In the genomic region with DNA sequence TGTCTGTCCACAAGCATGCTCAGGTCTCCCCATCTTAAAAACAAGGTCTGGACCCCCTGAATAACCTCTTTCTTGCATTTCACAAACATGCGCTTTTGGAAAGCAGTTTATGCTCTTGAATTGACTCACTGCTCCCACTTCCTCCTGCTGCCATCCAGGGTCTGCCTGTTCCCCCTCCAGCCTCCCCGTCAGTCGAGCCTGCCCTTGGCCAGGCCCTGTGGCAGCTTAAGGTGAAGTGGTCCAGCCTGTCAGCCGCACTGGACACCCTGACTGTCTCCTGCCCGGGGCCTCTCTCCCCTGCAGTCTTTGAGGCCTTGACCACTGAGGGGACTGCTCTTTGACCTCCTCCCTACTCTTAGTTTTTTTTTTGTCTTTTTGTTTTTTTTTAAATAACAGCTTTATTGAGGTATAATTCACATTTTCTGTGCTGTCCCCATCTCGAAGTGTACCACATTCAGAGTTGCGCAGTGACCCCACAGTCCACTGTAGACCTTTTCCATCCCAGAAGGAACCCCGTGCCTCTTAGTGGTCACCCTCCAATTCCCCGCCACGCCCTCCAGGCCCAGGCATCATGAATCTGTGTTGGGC, we compare ENCODE assay signal across 16 cellular contexts. TPM values are rescaled to one million over a fixed set of nuclear protein-coding genes. Genes with fewer than 3 reads are reported as not detected.
DNase-seq lines count a peak whose midpoint lies in the region; ATAC-seq and TF ChIP-seq lines count a peak whose summit lies in the region.
"Had no signal": no experiment of that assay in that cellular context is flagged by ENCODE, and none has a peak within 500 bp of the region (broad histone marks: within the 10 kb centered on the region; RNA-seq: fewer than 3 reads in every experiment).

No MANE protein-coding gene starts in this region.

- DNase-seq in GM10248 (ENCODE audit: extremely low spot score) (peak; percentile 37), trophoblast cell (no peak), foreskin melanocyte (no peak), Right ventricle myocardium inferior (ENCODE audit: missing footprints) (no peak)
- DNase-seq in activated CD8-positive, alpha-beta T cell treated with anti-CD3 and anti-CD28 coated beads, Interleukin-2, amount 10 ng/mL, durations not matched to agents 7 days and 5 days, result no peak
- DNase-seq: activated CD4-positive, alpha-beta T cell treated with anti-CD3 and anti-CD28 coated beads, Interleukin-2, amount 50 U/mL, for 48 hours; activated effector memory CD4-positive, alpha-beta T cell treated with anti-CD3 and anti-CD28 coated beads, Interleukin-2, amount 50 U/mL, for 16 hours; C1 segment of cervical spinal cord; glutamatergic neuron; NCI-H446 treated with DMSO at 0.1 percent for 48 hours; nucleus accumbens; right lobe of liver had no signal

- H2BK120ac ChIP-seq in trophoblast cell (ENCODE audit: insufficient read depth, low read length, poor library complexity), result no peak overlapping the region

- POLR2A ChIA-PET in GM10248 (lab: Yijun Ruan, JAX), result interaction anchor here (1.9 kb wide), 1 partner anchor 121 kb away, joined by 6 read pairs; a partner anchor contains a TSS
- POLR2A ChIA-PET in activated CD8-positive, alpha-beta T cell treated with anti-CD3 and anti-CD28 coated beads, Interleukin-2, amount 10 ng/mL, durations not matched to agents 7 days and 5 days (lab: Charles Lee), result no interaction called here

- no peak overlapping the region for H3K4me3 Mint-ChIP-seq in activated CD8-positive, alpha-beta T cell treated with anti-CD3 and anti-CD28 coated beads, Interleukin-2, amount 10 ng/mL, durations not matched to agents 7 days and 5 days

- no peak for TF ChIP-seq CTCF in GM10248 (IDR thresholded peaks at IDR 0.05; ENCODE audit: control extremely low read depth, extremely low read depth, low read depth, missing control alignments)

- no peaks in the 10 kb centered on the region for H3K4me1 ChIP-seq in trophoblast cell (ENCODE audit: control insufficient read depth in 1 of 2, insufficient read depth in 2 of 2, low read length in 2 of 2)

- H3K27me3 ChIP-seq in trophoblast cell (ENCODE audit: insufficient read depth, low read length), result no peaks in the 10 kb centered on the region
- H3K27me3 ChIP-seq: esophagus muscularis mucosa, right lobe of liver had no signal

- no peak overlapping the region for H3K4me3 ChIP-seq in trophoblast cell (ENCODE audit: low read depth, low read length)
- H3K4me3 ChIP-seq: esophagus muscularis mucosa, right lobe of liver had no signal

- H2AFZ ChIP-seq in trophoblast cell (ENCODE audit: insufficient read depth, low read length, poor library complexity), result peak overlapping the region; percentile 23

- no peaks in the 10 kb centered on the region for H3K27me3 Mint-ChIP-seq in activated CD8-positive, alpha-beta T cell treated with anti-CD3 and anti-CD28 coated beads, Interleukin-2, amount 10 ng/mL, durations not matched to agents 7 days and 5 days (ENCODE audit: low read depth)

- intact Hi-C loops in Right ventricle myocardium inferior (cut with DNase I), result no loop called here

- H3K79me1 ChIP-seq in trophoblast cell (ENCODE audit: low read length), result no peaks in the 10 kb centered on the region

- H4K12ac ChIP-seq in trophoblast cell (ENCODE audit: low read depth, low read length), result no peak overlapping the region

- no peak overlapping the region for H3K27ac ChIP-seq in trophoblast cell (ENCODE audit: low read depth, low read length)
- H3K27ac ChIP-seq: esophagus muscularis mucosa, KMS-11, right lobe of liver had no signal

- H3K36me3 Mint-ChIP-seq in activated CD8-positive, alpha-beta T cell treated with anti-CD3 and anti-CD28 coated beads, Interleukin-2, amount 10 ng/mL, durations not matched to agents 7 days and 5 days (ENCODE audit: low read depth), result peaks cover 21% of the 10 kb centered on the region

- WGBS in trophoblast cell (ENCODE audit: extremely low coverage, insufficient coverage, insufficient read length), result no CpG with 5 or more reads among the region's 10 CpGs

- H3K9me3 Mint-ChIP-seq in activated CD8-positive, alpha-beta T cell treated with anti-CD3 and anti-CD28 coated beads, Interleukin-2, amount 10 ng/mL, durations not matched to agents 7 days and 5 days (ENCODE audit: insufficient read depth), result peaks cover 22% of the 10 kb centered on the region

- H3K27ac Mint-ChIP-seq in activated CD8-positive, alpha-beta T cell treated with anti-CD3 and anti-CD28 coated beads, Interleukin-2, amount 10 ng/mL, durations not matched to agents 7 days and 5 days, result peak overlapping the region; percentile 9

- H3K36me3 ChIP-seq in trophoblast cell (ENCODE audit: control insufficient read depth in 1 of 2, insufficient read depth in 2 of 2, low read length in 2 of 2), result peaks cover 0 to 2% of the 10 kb centered on the region in 2 experiments
- H3K36me3 ChIP-seq: right lobe of liver had no signal

- no peak overlapping the region for H2BK12ac ChIP-seq in trophoblast cell (ENCODE audit: low read length)

- CTCF ChIA-PET in GM10248 (lab: Yijun Ruan, JAX), result interaction anchor here (1.0 to 1.2 kb wide), 2 partner anchors 52 to 124 kb away, joined by 3 read pairs; no protein-coding TSS in a partner anchor
- CTCF ChIA-PET in activated CD8-positive, alpha-beta T cell treated with anti-CD3 and anti-CD28 coated beads, Interleukin-2, amount 10 ng/mL, durations not matched to agents 7 days and 5 days (lab: Charles Lee), result no interaction called here

- H3K23ac ChIP-seq in trophoblast cell (ENCODE audit: low read length), result no peak overlapping the region

- no peak overlapping the region for H3K14ac ChIP-seq in trophoblast cell (ENCODE audit: low read length)

- H2BK5ac ChIP-seq in trophoblast cell (ENCODE audit: low read depth, low read length, poor library complexity), result no peak overlapping the region

- H3K4me1 Mint-ChIP-seq in activated CD8-positive, alpha-beta T cell treated with anti-CD3 and anti-CD28 coated beads, Interleukin-2, amount 10 ng/mL, durations not matched to agents 7 days and 5 days (ENCODE audit: low read depth), result peaks cover 23% of the 10 kb centered on the region

- no peak overlapping the region for H3K4ac ChIP-seq in trophoblast cell (ENCODE audit: low read depth, low read length)

- no peak overlapping the region for H3K9ac ChIP-seq in trophoblast cell (ENCODE audit: low read length)
- H3K9ac ChIP-seq: KMS-11 had no signal

- H2AK5ac ChIP-seq in trophoblast cell (ENCODE audit: low read length), result no peak overlapping the region

- no peak overlapping the region for H3K18ac ChIP-seq in trophoblast cell (ENCODE audit: low read length)

- no peak overlapping the region for H4K91ac ChIP-seq in trophoblast cell (ENCODE audit: low read depth, low read length)

- H3K4me2 ChIP-seq in trophoblast cell (ENCODE audit: low read length), result no peak overlapping the region
- H3K4me2 ChIP-seq: KMS-11 had no signal

- no peak overlapping the region for H4K8ac ChIP-seq in trophoblast cell (ENCODE audit: low read depth, low read length)

- H3K79me2 ChIP-seq in trophoblast cell (ENCODE audit: control insufficient read depth, insufficient read depth, low read length, poor library complexity), result no peaks in the 10 kb centered on the region

- peak; percentile 9 for ATAC-seq in GM21528 (IDR thresholded peaks at IDR 0.05; ENCODE audit: low FRiP score, unreplicated experiment)
- ATAC-seq in activated CD8-positive, alpha-beta T cell treated with anti-CD3 and anti-CD28 coated beads, Interleukin-2, amount 10 ng/mL, durations not matched to agents 7 days and 5 days, result no peak
- ATAC-seq in GM18517 (IDR thresholded peaks at IDR 0.05; ENCODE audit: unreplicated experiment), result no peak
- no peak for ATAC-seq in Right ventricle myocardium inferior

- peaks cover 10% of the 10 kb centered on the region for H3K9me3 ChIP-seq in trophoblast cell (ENCODE audit: insufficient read depth, low read depth, low read length)
- H3K9me3 ChIP-seq: right lobe of liver had no signal

RNA-seq across cellular contexts. Expression of a gene that starts 18.3 kb away (rescaled TPM):
- total RNA-seq in activated CD8-positive, alpha-beta T cell treated with anti-CD3 and anti-CD28 coated beads, Interleukin-2, amount 10 ng/mL, durations not matched to agents 7 days and 5 days, result 1 to 10 TPM; 4.9 to 5.0 TPM
- 7.9 and 8.0 TPM in 2 replicates for polyA plus RNA-seq in trophoblast cell (2013)
- 32.0 TPM for total RNA-seq in Right ventricle myocardium inferior
